ENCODE assay signal across 10 cellular contexts in genomic region chr7:47536705-47537611, GRCh38. TPM values are rescaled to one million over a fixed set of nuclear protein-coding genes. Genes with fewer than 3 reads are reported as not detected.
A peak's percentile ranks its signal among the peaks of the same experiment; 100 is the strongest.
DNase-seq lines count a peak whose midpoint lies in the region; ATAC-seq and TF ChIP-seq lines count a peak whose summit lies in the region.
"Had no signal": no experiment of that assay in that cellular context is flagged by ENCODE, and none has a peak within 500 bp of the region (broad histone marks: within the 10 kb centered on the region; RNA-seq: fewer than 3 reads in every experiment).

No MANE protein-coding gene starts in this region.

- H3K4me1 ChIP-seq in mucosa of descending colon (ENCODE audit: low read depth) (peaks cover 33% of the 10 kb centered on the region), uterus (peaks cover 0 to 14% of the 10 kb centered on the region in 2 donors)
- H3K4me1 ChIP-seq in effector memory CD4-positive, alpha-beta T cell (ENCODE audit: control insufficient read depth, insufficient read depth, low read length, poor library complexity, severe bottlenecking), result no peaks in the 10 kb centered on the region

- H3K9me3 ChIP-seq in mucosa of descending colon (no peaks in the 10 kb centered on the region), uterus (no peaks in the 10 kb centered on the region)
- H3K9me3 ChIP-seq in effector memory CD4-positive, alpha-beta T cell (ENCODE audit: control insufficient read depth, low read length), result no peaks in the 10 kb centered on the region
- H3K9me3 ChIP-seq in CD4-positive, alpha-beta T cell (ENCODE audit: control insufficient read depth, low read length), result no peaks in the 10 kb centered on the region

- H3K36me3 Mint-ChIP-seq in activated naive CD8-positive, alpha-beta T cell treated with anti-CD3 and anti-CD28 coated beads, Interleukin-2, amount 50 U/mL, for 24 hours (ENCODE audit: low read depth), result no peaks in the 10 kb centered on the region
- H3K36me3 Mint-ChIP-seq in activated naive CD8-positive, alpha-beta T cell treated with anti-CD3 and anti-CD28 coated beads for 36 hours, result no peaks in the 10 kb centered on the region
- no peaks in the 10 kb centered on the region for H3K36me3 Mint-ChIP-seq in CD4-positive, alpha-beta T cell (ENCODE audit: low read depth)
- H3K36me3 Mint-ChIP-seq: CD4-positive, alpha-beta memory T cell had no signal

- no peaks in the 10 kb centered on the region for H3K9me3 Mint-ChIP-seq in activated naive CD8-positive, alpha-beta T cell treated with anti-CD3 and anti-CD28 coated beads, Interleukin-2, amount 50 U/mL, for 24 hours
- H3K9me3 Mint-ChIP-seq in activated naive CD8-positive, alpha-beta T cell treated with anti-CD3 and anti-CD28 coated beads for 36 hours, result no peaks in the 10 kb centered on the region
- no peaks in the 10 kb centered on the region for H3K9me3 Mint-ChIP-seq in CD4-positive, alpha-beta T cell

- ATAC-seq in activated naive CD8-positive, alpha-beta T cell treated with anti-CD3 and anti-CD28 coated beads, Interleukin-2, amount 50 U/mL, for 24 hours, result peak; percentile 24
- ATAC-seq in mucosa of descending colon, result peak; percentile 63
- no peak for ATAC-seq in CD4-positive, alpha-beta T cell (ENCODE audit: poor library complexity)

- H3K27ac Mint-ChIP-seq in activated naive CD8-positive, alpha-beta T cell treated with anti-CD3 and anti-CD28 coated beads, Interleukin-2, amount 50 U/mL, for 24 hours, result no peak overlapping the region
- no peak overlapping the region for H3K27ac Mint-ChIP-seq in activated naive CD8-positive, alpha-beta T cell treated with anti-CD3 and anti-CD28 coated beads for 36 hours
- no peak overlapping the region for H3K27ac Mint-ChIP-seq in CD4-positive, alpha-beta T cell
- H3K27ac Mint-ChIP-seq: CD4-positive, alpha-beta memory T cell had no signal

- CTCF ChIA-PET in CD4-positive, alpha-beta T cell (lab: Charles Lee), result no interaction called here

- no peak overlapping the region for H3K4me3 Mint-ChIP-seq in activated naive CD8-positive, alpha-beta T cell treated with anti-CD3 and anti-CD28 coated beads, Interleukin-2, amount 50 U/mL, for 24 hours
- H3K4me3 Mint-ChIP-seq in activated naive CD8-positive, alpha-beta T cell treated with anti-CD3 and anti-CD28 coated beads for 36 hours, result no peak overlapping the region
- no peak overlapping the region for H3K4me3 Mint-ChIP-seq in CD4-positive, alpha-beta T cell
- H3K4me3 Mint-ChIP-seq: CD4-positive, alpha-beta memory T cell had no signal

- TF ChIP-seq POLR2A in uterus (IDR thresholded peaks at IDR 0.05), result no peak

- peak overlapping the region; percentile 48 to 80 for H3K27ac ChIP-seq in uterus
- no peak overlapping the region for H3K27ac ChIP-seq in effector memory CD4-positive, alpha-beta T cell (ENCODE audit: insufficient read depth, low read length, poor library complexity, severe bottlenecking)
- no peak overlapping the region for H3K27ac ChIP-seq in CD4-positive, alpha-beta T cell (ENCODE audit: low read depth, low read length)
- H3K27ac ChIP-seq: KMS-11 had no signal

- POLR2A ChIA-PET in CD4-positive, alpha-beta T cell (lab: Charles Lee), result no interaction called here

- no peaks in the 10 kb centered on the region for H3K27me3 ChIP-seq in uterus
- H3K27me3 ChIP-seq in effector memory CD4-positive, alpha-beta T cell (replicated peaks; ENCODE audit: control insufficient read depth, insufficient read depth, low read length, poor library complexity, severe bottlenecking), result no peaks in the 10 kb centered on the region
- no peaks in the 10 kb centered on the region for H3K27me3 ChIP-seq in CD4-positive, alpha-beta T cell (ENCODE audit: control insufficient read depth, insufficient read depth, low read length)

- intact Hi-C loops in mucosa of descending colon (cut with DNase I, micrococcal nuclease), result no loop called here
- intact Hi-C loops in uterus (cut with DNase I; ENCODE audit: low total_unique reads), result no loop called here
- intact Hi-C loops in CD4-positive, alpha-beta T cell (cut with DNase I, micrococcal nuclease), result no loop called here

- H3K36me3 ChIP-seq in mucosa of descending colon (ENCODE audit: low read depth), result no peaks in the 10 kb centered on the region
- H3K36me3 ChIP-seq in uterus, result no peaks in the 10 kb centered on the region
- no peaks in the 10 kb centered on the region for H3K36me3 ChIP-seq in effector memory CD4-positive, alpha-beta T cell (ENCODE audit: control insufficient read depth, insufficient read depth, low read length)

- TF ChIP-seq CTCF in epithelial cell of proximal tubule (conservative IDR thresholded peaks at IDR 0.05; ENCODE audit: low read depth, low read length) (no peak), mucosa of descending colon (IDR thresholded peaks at IDR 0.05) (no peak), uterus (IDR thresholded peaks at IDR 0.05) (no peak)
- no peak for TF ChIP-seq CTCF in CD4-positive, alpha-beta T cell (IDR thresholded peaks at IDR 0.05)

- no peak for DNase-seq in activated naive CD8-positive, alpha-beta T cell treated with anti-CD3 and anti-CD28 coated beads, Interleukin-2, amount 50 U/mL, for 24 hours
- DNase-seq in activated naive CD8-positive, alpha-beta T cell treated with anti-CD3 and anti-CD28 coated beads for 36 hours, result no peak
- DNase-seq in epithelial cell of proximal tubule (ENCODE audit: low read depth) (no peak), mucosa of descending colon (peak; percentile 67 to 75 (median 71)), uterus (peak; percentile 75 to 79), COLO668 (lab: John Stamatoyannopoulos, UW; ENCODE audit: unreplicated experiment) (no peak)
- DNase-seq in effector memory CD4-positive, alpha-beta T cell, result no peak
- no peak for DNase-seq in CD4-positive, alpha-beta T cell
- DNase-seq: CD4-positive, alpha-beta memory T cell had no signal

- H3K4me1 Mint-ChIP-seq in activated naive CD8-positive, alpha-beta T cell treated with anti-CD3 and anti-CD28 coated beads, Interleukin-2, amount 50 U/mL, for 24 hours, result no peaks in the 10 kb centered on the region
- H3K4me1 Mint-ChIP-seq in activated naive CD8-positive, alpha-beta T cell treated with anti-CD3 and anti-CD28 coated beads for 36 hours, result no peaks in the 10 kb centered on the region
- no peaks in the 10 kb centered on the region for H3K4me1 Mint-ChIP-seq in CD4-positive, alpha-beta T cell (ENCODE audit: low read depth)
- H3K4me1 Mint-ChIP-seq: CD4-positive, alpha-beta memory T cell had no signal

- H3K27me3 Mint-ChIP-seq in activated naive CD8-positive, alpha-beta T cell treated with anti-CD3 and anti-CD28 coated beads, Interleukin-2, amount 50 U/mL, for 24 hours, result peaks cover 15% of the 10 kb centered on the region
- peaks cover 23% of the 10 kb centered on the region for H3K27me3 Mint-ChIP-seq in activated naive CD8-positive, alpha-beta T cell treated with anti-CD3 and anti-CD28 coated beads for 36 hours
- H3K27me3 Mint-ChIP-seq in CD4-positive, alpha-beta T cell, result peaks cover 18% of the 10 kb centered on the region

- H3K4me3 ChIP-seq in epithelial cell of proximal tubule (ENCODE audit: low read depth, low read length) (peak overlapping the region; percentile 54), mucosa of descending colon (peak overlapping the region; percentile 22), uterus (peak overlapping the region; percentile 42 to 57)
- H3K4me3 ChIP-seq in effector memory CD4-positive, alpha-beta T cell (ENCODE audit: insufficient read depth, low read depth, low read length, poor library complexity, severe bottlenecking), result no peak overlapping the region

RNA-seq across cellular contexts. Expression of gene TNS3, which starts 45.0 kb away (rescaled TPM):
- under 1 TPM; 0.12 to 0.52 TPM for total RNA-seq in activated naive CD8-positive, alpha-beta T cell treated with anti-CD3 and anti-CD28 coated beads for 36 hours
- total RNA-seq in epithelial cell of proximal tubule (36.9 and 40.8 TPM in 2 replicates), mucosa of descending colon (10 to 100 TPM; 69.1 to 98.9 (median 69.9) TPM), uterus (100 to 1,000 TPM in 1 of 4 donors, 10 to 100 TPM in 3; 27.2 to 110 (median 47.5) TPM)
- under 1 TPM; 0.16 to 0.47 TPM for total RNA-seq in CD4-positive, alpha-beta T cell

Comparison
In these comparisons a context has a peak if more than half of its experiments do, and no peak if none do; other contexts are left out.
1. DNase-seq: peak in mucosa of descending colon (3 of 3) and uterus (2 of 2); none in activated naive CD8-positive, alpha-beta T cell treated with anti-CD3 and anti-CD28 coated beads, Interleukin-2, amount 50 U/mL, for 24 hours (single experiment), activated naive CD8-positive, alpha-beta T cell treated with anti-CD3 and anti-CD28 coated beads for 36 hours (single experiment), epithelial cell of proximal tubule (single experiment), COLO668 (single experiment), effector memory CD4-positive, alpha-beta T cell (0 of 3) and CD4-positive, alpha-beta T cell (0 of 10).
2. H3K27ac ChIP-seq: peak in uterus (2 of 2); none in effector memory CD4-positive, alpha-beta T cell (single experiment) and CD4-positive, alpha-beta T cell (single experiment).
3. RNA of gene TNS3, which starts 45.0 kb away (total RNA-seq): 69.1 to 98.9 TPM in mucosa of descending colon, 27.2 to 110 TPM in uterus and 36.9 to 40.8 TPM in epithelial cell of proximal tubule; 0.12 to 0.52 TPM in activated naive CD8-positive, alpha-beta T cell treated with anti-CD3 and anti-CD28 coated beads for 36 hours and 0.16 to 0.47 TPM in CD4-positive, alpha-beta T cell; every median in the first group is over 10 times any median in the second.